In genomic region chr2:119264781-119265692, GRCh38 we compare ENCODE assay signal across 1 cellular context.
TF ChIP-seq lines count a peak whose summit lies in the region.

No MANE protein-coding gene starts in this region.

TF ChIP-seq in HepG2, 621 proteins besides CTCF, POLR2A, EP300 and RAD21 (continued from another document and continues in another):
- TF ChIP-seq ZBTB25 (CRISPR knock-in tag; IDR thresholded peaks at IDR 0.05): no peak
- no peak for TF ChIP-seq ZNF230 (CRISPR knock-in tag; IDR thresholded peaks at IDR 0.05)
- TF ChIP-seq THRA (CRISPR knock-in tag; IDR thresholded peaks at IDR 0.05; ENCODE audit: borderline replicate concordance): no peak
- TF ChIP-seq ZNF235 (CRISPR knock-in tag; IDR thresholded peaks at IDR 0.05; ENCODE audit: borderline replicate concordance): no peak
- TF ChIP-seq, protein P1, sequence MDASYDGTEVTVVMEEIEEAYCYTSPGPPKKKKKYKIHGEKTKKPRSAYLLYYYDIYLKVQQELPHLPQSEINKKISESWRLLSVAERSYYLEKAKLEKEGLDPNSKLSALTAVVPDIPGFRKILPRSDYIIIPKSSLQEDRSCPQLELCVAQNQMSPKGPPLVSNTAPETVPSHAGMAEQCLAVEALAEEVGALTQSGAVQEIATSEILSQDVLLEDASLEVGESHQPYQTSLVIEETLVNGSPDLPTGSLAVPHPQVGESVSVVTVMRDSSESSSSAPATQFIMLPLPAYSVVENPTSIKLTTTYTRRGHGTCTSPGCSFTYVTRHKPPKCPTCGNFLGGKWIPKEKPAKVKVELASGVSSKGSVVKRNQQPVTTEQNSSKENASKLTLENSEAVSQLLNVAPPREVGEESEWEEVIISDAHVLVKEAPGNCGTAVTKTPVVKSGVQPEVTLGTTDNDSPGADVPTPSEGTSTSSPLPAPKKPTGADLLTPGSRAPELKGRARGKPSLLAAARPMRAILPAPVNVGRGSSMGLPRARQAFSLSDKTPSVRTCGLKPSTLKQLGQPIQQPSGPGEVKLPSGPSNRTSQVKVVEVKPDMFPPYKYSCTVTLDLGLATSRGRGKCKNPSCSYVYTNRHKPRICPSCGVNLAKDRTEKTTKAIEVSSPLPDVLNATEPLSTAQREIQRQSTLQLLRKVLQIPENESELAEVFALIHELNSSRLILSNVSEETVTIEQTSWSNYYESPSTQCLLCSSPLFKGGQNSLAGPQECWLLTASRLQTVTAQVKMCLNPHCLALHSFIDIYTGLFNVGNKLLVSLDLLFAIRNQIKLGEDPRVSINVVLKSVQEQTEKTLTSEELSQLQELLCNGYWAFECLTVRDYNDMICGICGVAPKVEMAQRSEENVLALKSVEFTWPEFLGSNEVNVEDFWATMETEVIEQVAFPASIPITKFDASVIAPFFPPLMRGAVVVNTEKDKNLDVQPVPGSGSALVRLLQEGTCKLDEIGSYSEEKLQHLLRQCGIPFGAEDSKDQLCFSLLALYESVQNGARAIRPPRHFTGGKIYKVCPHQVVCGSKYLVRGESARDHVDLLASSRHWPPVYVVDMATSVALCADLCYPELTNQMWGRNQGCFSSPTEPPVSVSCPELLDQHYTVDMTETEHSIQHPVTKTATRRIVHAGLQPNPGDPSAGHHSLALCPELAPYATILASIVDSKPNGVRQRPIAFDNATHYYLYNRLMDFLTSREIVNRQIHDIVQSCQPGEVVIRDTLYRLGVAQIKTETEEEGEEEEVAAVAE (CRISPR knock-in tag; IDR thresholded peaks at IDR 0.05; ENCODE audit: borderline replicate concordance): no peak
- TF ChIP-seq CHD2 (IDR thresholded peaks at IDR 0.05; ENCODE audit: low read depth, low read length): no peak
- no peak for TF ChIP-seq ZKSCAN5 (CRISPR knock-in tag; IDR thresholded peaks at IDR 0.05)
- TF ChIP-seq BCL6 (CRISPR knock-in tag; IDR thresholded peaks at IDR 0.05): no peak
- no peak for TF ChIP-seq MXD3 (CRISPR knock-in tag; IDR thresholded peaks at IDR 0.05)
- TF ChIP-seq, protein P2, sequence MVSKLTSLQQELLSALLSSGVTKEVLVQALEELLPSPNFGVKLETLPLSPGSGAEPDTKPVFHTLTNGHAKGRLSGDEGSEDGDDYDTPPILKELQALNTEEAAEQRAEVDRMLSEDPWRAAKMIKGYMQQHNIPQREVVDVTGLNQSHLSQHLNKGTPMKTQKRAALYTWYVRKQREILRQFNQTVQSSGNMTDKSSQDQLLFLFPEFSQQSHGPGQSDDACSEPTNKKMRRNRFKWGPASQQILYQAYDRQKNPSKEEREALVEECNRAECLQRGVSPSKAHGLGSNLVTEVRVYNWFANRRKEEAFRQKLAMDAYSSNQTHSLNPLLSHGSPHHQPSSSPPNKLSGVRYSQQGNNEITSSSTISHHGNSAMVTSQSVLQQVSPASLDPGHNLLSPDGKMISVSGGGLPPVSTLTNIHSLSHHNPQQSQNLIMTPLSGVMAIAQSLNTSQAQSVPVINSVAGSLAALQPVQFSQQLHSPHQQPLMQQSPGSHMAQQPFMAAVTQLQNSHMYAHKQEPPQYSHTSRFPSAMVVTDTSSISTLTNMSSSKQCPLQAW (CRISPR knock-in tag; IDR thresholded peaks at IDR 0.05): no peak
- no peak for TF ChIP-seq FOXO1 (CRISPR knock-in tag; IDR thresholded peaks at IDR 0.05)
- TF ChIP-seq XBP1 (CRISPR knock-in tag; IDR thresholded peaks at IDR 0.05): no peak
- TF ChIP-seq, protein P3, sequence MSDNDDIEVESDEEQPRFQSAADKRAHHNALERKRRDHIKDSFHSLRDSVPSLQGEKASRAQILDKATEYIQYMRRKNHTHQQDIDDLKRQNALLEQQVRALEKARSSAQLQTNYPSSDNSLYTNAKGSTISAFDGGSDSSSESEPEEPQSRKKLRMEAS (IDR thresholded peaks at IDR 0.05): no peak
- TF ChIP-seq, protein P4, sequence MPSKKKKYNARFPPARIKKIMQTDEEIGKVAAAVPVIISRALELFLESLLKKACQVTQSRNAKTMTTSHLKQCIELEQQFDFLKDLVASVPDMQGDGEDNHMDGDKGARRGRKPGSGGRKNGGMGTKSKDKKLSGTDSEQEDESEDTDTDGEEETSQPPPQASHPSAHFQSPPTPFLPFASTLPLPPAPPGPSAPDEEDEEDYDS (CRISPR knock-in tag; IDR thresholded peaks at IDR 0.05): no peak
- TF ChIP-seq ZNF274 (CRISPR knock-in tag; IDR thresholded peaks at IDR 0.05): 0 out of 2 replicates have a peak, but pooled peaks have one; percentile 64
- TF ChIP-seq CSRNP1 (CRISPR knock-in tag; IDR thresholded peaks at IDR 0.05): no peak
- TF ChIP-seq ELF1 (CRISPR knock-in tag; IDR thresholded peaks at IDR 0.05): no peak
- no peak for TF ChIP-seq ONECUT2 (CRISPR knock-in tag; IDR thresholded peaks at IDR 0.05)
- TF ChIP-seq KDM5A (IDR thresholded peaks at IDR 0.05; ENCODE audit: borderline replicate concordance, low read length): no peak
- no peak for TF ChIP-seq KLF15 (CRISPR knock-in tag; IDR thresholded peaks at IDR 0.05; ENCODE audit: borderline replicate concordance)
- peak; percentile 72 for TF ChIP-seq XRCC5 (optimal IDR thresholded peaks at IDR 0.05; ENCODE audit: low read length)
- no peak for TF ChIP-seq PRDM10 (CRISPR knock-in tag; IDR thresholded peaks at IDR 0.05; ENCODE audit: low read depth)
- no peak for TF ChIP-seq FOXM1 (CRISPR knock-in tag; IDR thresholded peaks at IDR 0.05)
- TF ChIP-seq TOE1 (CRISPR knock-in tag; IDR thresholded peaks at IDR 0.05): no peak
- no peak for TF ChIP-seq KAT2B (IDR thresholded peaks at IDR 0.05; ENCODE audit: borderline replicate concordance, low read depth, low read length)
- TF ChIP-seq HOXA5 (CRISPR knock-in tag; IDR thresholded peaks at IDR 0.05): no peak
- TF ChIP-seq, protein P5, sequence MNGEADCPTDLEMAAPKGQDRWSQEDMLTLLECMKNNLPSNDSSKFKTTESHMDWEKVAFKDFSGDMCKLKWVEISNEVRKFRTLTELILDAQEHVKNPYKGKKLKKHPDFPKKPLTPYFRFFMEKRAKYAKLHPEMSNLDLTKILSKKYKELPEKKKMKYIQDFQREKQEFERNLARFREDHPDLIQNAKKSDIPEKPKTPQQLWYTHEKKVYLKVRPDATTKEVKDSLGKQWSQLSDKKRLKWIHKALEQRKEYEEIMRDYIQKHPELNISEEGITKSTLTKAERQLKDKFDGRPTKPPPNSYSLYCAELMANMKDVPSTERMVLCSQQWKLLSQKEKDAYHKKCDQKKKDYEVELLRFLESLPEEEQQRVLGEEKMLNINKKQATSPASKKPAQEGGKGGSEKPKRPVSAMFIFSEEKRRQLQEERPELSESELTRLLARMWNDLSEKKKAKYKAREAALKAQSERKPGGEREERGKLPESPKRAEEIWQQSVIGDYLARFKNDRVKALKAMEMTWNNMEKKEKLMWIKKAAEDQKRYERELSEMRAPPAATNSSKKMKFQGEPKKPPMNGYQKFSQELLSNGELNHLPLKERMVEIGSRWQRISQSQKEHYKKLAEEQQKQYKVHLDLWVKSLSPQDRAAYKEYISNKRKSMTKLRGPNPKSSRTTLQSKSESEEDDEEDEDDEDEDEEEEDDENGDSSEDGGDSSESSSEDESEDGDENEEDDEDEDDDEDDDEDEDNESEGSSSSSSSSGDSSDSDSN (CRISPR knock-in tag; IDR thresholded peaks at IDR 0.05): 0 out of 2 replicates have a peak, but pooled peaks have one; percentile 32
- no peak for TF ChIP-seq SRSF9 (IDR thresholded peaks at IDR 0.05; ENCODE audit: borderline replicate concordance, insufficient read depth, low read depth, low read length, poor library complexity, severe bottlenecking)
- TF ChIP-seq, protein P6, sequence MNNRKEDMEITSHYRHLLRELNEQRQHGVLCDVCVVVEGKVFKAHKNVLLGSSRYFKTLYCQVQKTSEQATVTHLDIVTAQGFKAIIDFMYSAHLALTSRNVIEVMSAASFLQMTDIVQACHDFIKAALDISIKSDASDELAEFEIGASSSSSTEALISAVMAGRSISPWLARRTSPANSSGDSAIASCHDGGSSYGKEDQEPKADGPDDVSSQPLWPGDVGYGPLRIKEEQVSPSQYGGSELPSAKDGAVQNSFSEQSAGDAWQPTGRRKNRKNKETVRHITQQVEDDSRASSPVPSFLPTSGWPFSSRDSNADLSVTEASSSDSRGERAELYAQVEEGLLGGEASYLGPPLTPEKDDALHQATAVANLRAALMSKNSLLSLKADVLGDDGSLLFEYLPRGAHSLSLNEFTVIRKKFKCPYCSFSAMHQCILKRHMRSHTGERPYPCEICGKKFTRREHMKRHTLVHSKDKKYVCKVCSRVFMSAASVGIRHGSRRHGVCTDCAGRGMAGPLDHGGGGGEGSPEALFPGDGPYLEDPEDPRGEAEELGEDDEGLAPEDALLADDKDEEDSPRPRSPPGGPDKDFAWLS (CRISPR knock-in tag; IDR thresholded peaks at IDR 0.05; ENCODE audit: borderline replicate concordance): no peak
- TF ChIP-seq, protein P7, sequence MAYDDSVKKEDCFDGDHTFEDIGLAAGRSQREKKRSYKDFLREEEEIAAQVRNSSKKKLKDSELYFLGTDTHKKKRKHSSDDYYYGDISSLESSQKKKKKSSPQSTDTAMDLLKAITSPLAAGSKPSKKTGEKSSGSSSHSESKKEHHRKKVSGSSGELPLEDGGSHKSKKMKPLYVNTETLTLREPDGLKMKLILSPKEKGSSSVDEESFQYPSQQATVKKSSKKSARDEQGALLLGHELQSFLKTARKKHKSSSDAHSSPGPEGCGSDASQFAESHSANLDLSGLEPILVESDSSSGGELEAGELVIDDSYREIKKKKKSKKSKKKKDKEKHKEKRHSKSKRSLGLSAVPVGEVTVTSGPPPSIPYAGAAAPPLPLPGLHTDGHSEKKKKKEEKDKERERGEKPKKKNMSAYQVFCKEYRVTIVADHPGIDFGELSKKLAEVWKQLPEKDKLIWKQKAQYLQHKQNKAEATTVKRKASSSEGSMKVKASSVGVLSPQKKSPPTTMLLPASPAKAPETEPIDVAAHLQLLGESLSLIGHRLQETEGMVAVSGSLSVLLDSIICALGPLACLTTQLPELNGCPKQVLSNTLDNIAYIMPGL (CRISPR knock-in tag; IDR thresholded peaks at IDR 0.05; ENCODE audit: borderline replicate concordance in 1 of 2, low read depth in 1 of 2): 0 out of 4 replicates have a peak, but pooled peaks of 1 of the 2 experiments have one; percentile 17
- TF ChIP-seq HNRNPL (IDR thresholded peaks at IDR 0.05; ENCODE audit: low read depth, low read length): no peak
- TF ChIP-seq TOPORS (CRISPR knock-in tag; IDR thresholded peaks at IDR 0.05): no peak
- TF ChIP-seq ZNF354B (CRISPR knock-in tag; IDR thresholded peaks at IDR 0.05): no peak
- no peak for TF ChIP-seq YEATS4 (CRISPR knock-in tag; IDR thresholded peaks at IDR 0.05; ENCODE audit: borderline replicate concordance)
- no peak for TF ChIP-seq NAIF1 (CRISPR knock-in tag; IDR thresholded peaks at IDR 0.05; ENCODE audit: borderline replicate concordance)
- no peak for TF ChIP-seq ZNF556 (CRISPR knock-in tag; IDR thresholded peaks at IDR 0.05; ENCODE audit: borderline replicate concordance)
